Comparison of ENCODE assay signal across 12 cellular contexts in the genomic region with DNA sequence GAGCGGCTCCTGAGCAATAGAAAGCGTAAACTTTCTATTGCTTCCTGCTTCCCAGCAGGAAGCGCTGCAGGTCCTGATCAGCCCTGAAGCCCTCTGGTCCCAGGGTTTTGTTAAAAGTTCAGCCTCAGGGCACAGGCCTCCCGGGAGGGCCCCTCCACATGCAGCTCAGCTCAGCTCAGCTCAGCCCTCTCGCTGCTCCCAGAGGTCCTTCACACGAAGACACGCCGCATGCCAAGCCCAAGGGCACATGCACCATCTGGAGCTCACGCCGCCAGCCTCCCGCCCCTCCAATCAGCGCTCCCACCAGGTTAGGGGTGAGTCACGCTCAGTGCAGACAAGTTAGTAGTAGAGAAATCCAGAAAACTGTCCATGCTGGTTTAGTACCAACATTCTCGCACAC. TPM values are rescaled to one million over a fixed set of nuclear protein-coding genes. Genes with fewer than 3 reads are reported as not detected.
DNase-seq lines count a peak whose midpoint lies in the region; ATAC-seq and TF ChIP-seq lines count a peak whose summit lies in the region.
"Had no signal": no experiment of that assay in that cellular context is flagged by ENCODE, and none has a peak within 500 bp of the region (broad histone marks: within the 10 kb centered on the region; RNA-seq: fewer than 3 reads in every experiment).

No MANE protein-coding gene starts in this region.

- H3K4me1 ChIP-seq in GM23338 (ENCODE audit: insufficient read depth) (peaks cover 52% of the 10 kb centered on the region), heart left ventricle (peaks cover 0 to 79% (median 42%) of the 10 kb centered on the region in 12 donors), skeletal muscle tissue (ENCODE audit: control insufficient read depth in 3 of 3, insufficient read depth in 3 of 3, low read length in 3 of 3) (peaks cover 35 to 48% (median 35%) of the 10 kb centered on the region in 3 donors), colonic mucosa (peaks cover 8% of the 10 kb centered on the region)

- H3K27ac Mint-ChIP-seq in GM23338 (peak overlapping the region; percentile 89), WTC11 (peak overlapping the region; percentile 89)
- H3K27ac Mint-ChIP-seq: activated naive CD8-positive, alpha-beta T cell had no signal

- peaks cover 97% of the 10 kb centered on the region for H3K79me2 ChIP-seq in GM23338 (replicated peaks; ENCODE audit: insufficient read depth)

- TF ChIP-seq CTCF in GM23338 (conservative IDR thresholded peaks at IDR 0.05; ENCODE audit: low read depth in 2 of 2): 0 out of 4 replicates have a peak, but pooled peaks of 1 of the 2 experiments have one; percentile 6
- no peak for TF ChIP-seq CTCF in WTC11 (IDR thresholded peaks at IDR 0.05)
- no peak for TF ChIP-seq CTCF in heart left ventricle (IDR thresholded peaks at IDR 0.05)
- TF ChIP-seq CTCF in colonic mucosa (IDR thresholded peaks at IDR 0.05): no peak

- peaks cover 34% of the 10 kb centered on the region for H3F3A ChIP-seq in GM23338 (replicated peaks; ENCODE audit: low read depth)

- H3K4me3 ChIP-seq in GM23338 (peak overlapping the region; percentile 26; the same call in 1 of the 2 replicates), heart left ventricle (no peak overlapping the region), skeletal muscle tissue (ENCODE audit: low read length in 3 of 3) (no peak overlapping the region), colonic mucosa (no peak overlapping the region)

- H3K36me3 Mint-ChIP-seq in GM23338 (ENCODE audit: low read depth): peaks cover 85% of the 10 kb centered on the region
- H3K36me3 Mint-ChIP-seq in WTC11: peaks cover 52% of the 10 kb centered on the region

- peak overlapping the region; percentile 67 for H3K4me2 ChIP-seq in GM23338

- H3K27ac ChIP-seq in GM23338 (ENCODE audit: low read depth): peak overlapping the region; percentile 84; the same call in 1 of the 2 replicates
- peak overlapping the region in 7 of 12 donors; percentile 12 to 68 (median 60) for H3K27ac ChIP-seq in heart left ventricle
- H3K27ac ChIP-seq in skeletal muscle tissue (ENCODE audit: low read depth, low read length): peak overlapping the region; percentile 4
- H3K27ac ChIP-seq in colonic mucosa: no peak overlapping the region

- H3K9me3 ChIP-seq in heart left ventricle: peaks cover 0 to 8% (median 0%) of the 10 kb centered on the region in 12 donors
- no peaks in the 10 kb centered on the region for H3K9me3 ChIP-seq in skeletal muscle tissue (ENCODE audit: control insufficient read depth in 3 of 3, low read length in 3 of 3)
- no peaks in the 10 kb centered on the region for H3K9me3 ChIP-seq in colonic mucosa

- H3K4me1 Mint-ChIP-seq in GM23338 (peaks cover 66% of the 10 kb centered on the region), WTC11 (peaks cover 62% of the 10 kb centered on the region)

- H3K4me3 Mint-ChIP-seq in GM23338: no peak overlapping the region
- peak overlapping the region; percentile 27 for H3K4me3 Mint-ChIP-seq in WTC11
- H3K4me3 Mint-ChIP-seq: activated naive CD8-positive, alpha-beta T cell had no signal

- H3K9me2 ChIP-seq in GM23338 (ENCODE audit: insufficient read depth): no peaks in the 10 kb centered on the region

- CTCF ChIA-PET in WTC11 (lab: Charles Lee): interaction anchor here (0.9 to 1.5 kb wide), 6 partner anchors 9 to 27 kb away, joined by 3 to 5 read pairs (median 3); no protein-coding TSS in a partner anchor

- H2AFZ ChIP-seq in GM23338: no peak overlapping the region

- POLR2A ChIA-PET in WTC11 (lab: Charles Lee): interaction anchor here (1.3 kb wide), 2 partner anchors 9 to 12 kb away, joined by 4 read pairs; no protein-coding TSS in a partner anchor

- intact Hi-C loops in heart left ventricle (cut with DNase I): no loop called here
- intact Hi-C loops in colonic mucosa (cut with DNase I): no loop called here

- WGBS in heart left ventricle, 4 donors: 68 to 82% (median 75%) methylated on average over 14 of the region's 14 CpGs

- H3K27me3 Mint-ChIP-seq in GM23338 (ENCODE audit: insufficient read depth, low read depth, poor library complexity): peaks cover 13% of the 10 kb centered on the region
- H3K27me3 Mint-ChIP-seq in WTC11 (ENCODE audit: low read depth): no peaks in the 10 kb centered on the region
- H3K27me3 Mint-ChIP-seq: activated naive CD8-positive, alpha-beta T cell had no signal

- H3K9me3 Mint-ChIP-seq in GM23338 (no peaks in the 10 kb centered on the region), WTC11 (no peaks in the 10 kb centered on the region)

- peak overlapping the region in 1 of 3 donors; percentile 43 for H3K9ac ChIP-seq in skeletal muscle tissue (ENCODE audit: low read depth in 1 of 3, low read length in 3 of 3)
- H3K9ac ChIP-seq in colonic mucosa (ENCODE audit: low read depth in 2 of 2, low read length in 2 of 2): peak overlapping the region in 1 of 2 donors; percentile 38

- H3K36me3 ChIP-seq in GM23338 (ENCODE audit: insufficient read depth): peaks cover 43% of the 10 kb centered on the region
- H3K36me3 ChIP-seq in heart left ventricle: peaks cover 0 to 49% (median 39%) of the 10 kb centered on the region in 9 donors
- H3K36me3 ChIP-seq in skeletal muscle tissue (ENCODE audit: control insufficient read depth in 3 of 3, insufficient read depth in 3 of 3, low read length in 3 of 3): peaks cover 12 to 17% (median 13%) of the 10 kb centered on the region in 3 donors
- peaks cover 22% of the 10 kb centered on the region for H3K36me3 ChIP-seq in colonic mucosa

- no peak for TF ChIP-seq POLR2A in heart left ventricle (IDR thresholded peaks at IDR 0.05)

- H4K20me1 ChIP-seq in GM23338 (replicated peaks; ENCODE audit: insufficient read depth): peaks cover 92% of the 10 kb centered on the region

- DNase-seq in GM23338 (ENCODE audit: low spot score): peak; percentile 58
- DNase-seq in WTC11 (ENCODE audit: low spot score): peak; percentile 39
- no peak for DNase-seq in heart left ventricle
- no peak for DNase-seq in cerebellum (ENCODE audit: low spot score)
- no peak for DNase-seq in OCI-M2 (lab: John Stamatoyannopoulos, UW; ENCODE audit: unreplicated experiment)
- DNase-seq in colonic mucosa: no peak
- DNase-seq: kidney; MM.1S; stimulated activated CD4-positive, alpha-beta T cell treated with anti-CD3 and anti-CD28 coated beads, Interleukin-4, amount 100 ng/mL, for 4 hours had no signal

- ATAC-seq in GM23338 (peak; percentile 80), WTC11 (peak; percentile 56), heart left ventricle (peak in 2 of 4 donors; percentile 7 to 21), HG03097 (IDR thresholded peaks at IDR 0.05; ENCODE audit: low FRiP score, unreplicated experiment) (no peak)

- H3K27me3 ChIP-seq in GM23338 (ENCODE audit: insufficient read depth) (no peaks in the 10 kb centered on the region), heart left ventricle (no peaks in the 10 kb centered on the region), skeletal muscle tissue (ENCODE audit: control insufficient read depth in 3 of 3, insufficient read depth in 3 of 3, low read length in 3 of 3) (no peaks in the 10 kb centered on the region), colonic mucosa (no peaks in the 10 kb centered on the region)

TF ChIP-seq in GM23338, 12 proteins besides CTCF, POLR2A, EP300 and RAD21 (continues in another document):
- TF ChIP-seq EZH2 (IDR thresholded peaks at IDR 0.05; ENCODE audit: low read depth, unreplicated experiment) (no peak), POLR2AphosphoS5 (IDR thresholded peaks at IDR 0.05; ENCODE audit: low read depth) (no peak), ZNF114 (CRISPR knock-in tag; IDR thresholded peaks at IDR 0.05) (no peak)

TF ChIP-seq in WTC11, 78 proteins besides CTCF, POLR2A, EP300 and RAD21:
- TF ChIP-seq GRHL2 (CRISPR knock-in tag; IDR thresholded peaks at IDR 0.05; ENCODE audit: insufficient replicate concordance, severe bottlenecking) (no peak), ZNF138 (CRISPR knock-in tag; conservative IDR thresholded peaks at IDR 0.05) (0 out of 2 replicates have a peak, but pooled peaks have one; percentile 30)
- TF ChIP-seq, protein P1, sequence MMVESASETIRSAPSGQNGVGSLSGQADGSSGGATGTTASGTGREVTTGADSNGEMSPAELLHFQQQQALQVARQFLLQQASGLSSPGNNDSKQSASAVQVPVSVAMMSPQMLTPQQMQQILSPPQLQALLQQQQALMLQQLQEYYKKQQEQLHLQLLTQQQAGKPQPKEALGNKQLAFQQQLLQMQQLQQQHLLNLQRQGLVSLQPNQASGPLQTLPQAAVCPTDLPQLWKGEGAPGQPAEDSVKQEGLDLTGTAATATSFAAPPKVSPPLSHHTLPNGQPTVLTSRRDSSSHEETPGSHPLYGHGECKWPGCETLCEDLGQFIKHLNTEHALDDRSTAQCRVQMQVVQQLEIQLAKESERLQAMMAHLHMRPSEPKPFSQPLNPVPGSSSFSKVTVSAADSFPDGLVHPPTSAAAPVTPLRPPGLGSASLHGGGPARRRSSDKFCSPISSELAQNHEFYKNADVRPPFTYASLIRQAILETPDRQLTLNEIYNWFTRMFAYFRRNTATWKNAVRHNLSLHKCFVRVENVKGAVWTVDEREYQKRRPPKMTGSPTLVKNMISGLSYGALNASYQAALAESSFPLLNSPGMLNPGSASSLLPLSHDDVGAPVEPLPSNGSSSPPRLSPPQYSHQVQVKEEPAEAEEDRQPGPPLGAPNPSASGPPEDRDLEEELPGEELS (CRISPR knock-in tag; IDR thresholded peaks at IDR 0.05): 0 out of 2 replicates have a peak, but pooled peaks have one; percentile 44

RNA-seq across cellular contexts. Expression of gene TKT, which starts 12.7 kb away (rescaled TPM):
- 1,229 and 1,411 TPM in 2 replicates for total RNA-seq in GM23338 (2014; rRNA removed; shearing (Covaris generic))
- polyA plus RNA-seq in GM23338 (2016; fragmentation: Nextera tagmentation; extraction: Ambion mirVana) (584 and 604 TPM in 2 replicates), heart left ventricle (100 to 1,000 TPM in 1 of 2 donors, 10 to 100 TPM in 1; 23.8 to 111 TPM)
- total RNA-seq in WTC11 (2021) (1,040 to 1,222 TPM (median 1,204 TPM) in 3 replicates), heart left ventricle (100 to 1,000 TPM in 1 of 9 donors, 10 to 100 TPM in 8; 20.6 to 111 (median 36.6) TPM), skeletal muscle tissue (67.8 TPM), cerebellum (71.4 TPM), colonic mucosa (100 to 1,000 TPM; 315 to 393 TPM)

Comparison
In these comparisons a context has a peak if more than half of its experiments do, and no peak if none do; other contexts are left out.
1. DNase-seq: peak in GM23338 (single experiment) and WTC11 (single experiment); none in heart left ventricle (0 of 5), cerebellum (single experiment), OCI-M2 (single experiment) and colonic mucosa (single experiment).